13 cellular contexts compared by ENCODE assay signal in genomic region chr12:3054993-3055711, GRCh38. TPM values are rescaled to one million over a fixed set of nuclear protein-coding genes. Genes with fewer than 3 reads are reported as not detected.
A peak's percentile ranks its signal among the peaks of the same experiment; 100 is the strongest.
DNase-seq lines count a peak whose midpoint lies in the region; ATAC-seq, FAIRE-seq and TF ChIP-seq lines count a peak whose summit lies in the region.
"Had no signal": no experiment of that assay in that cellular context is flagged by ENCODE, and none has a peak within 500 bp of the region (broad histone marks: within the 10 kb centered on the region; RNA-seq: fewer than 3 reads in every experiment).

No MANE protein-coding gene starts in this region.

- 72 to 82% methylated on average over 12 of the region's 12 CpGs for WGBS in mesodermal cell (ENCODE audit: insufficient coverage in 2 of 2), 2 experiments
- WGBS in testis, 2 donors: 51 to 63% methylated on average over 12 of the region's 12 CpGs
- 83 to 84% methylated on average over 11 to 12 of the region's 12 CpGs for WGBS in endodermal cell (ENCODE audit: insufficient coverage in 1 of 2, insufficient read length in 1 of 2), 2 experiments

- peaks cover 12 to 30% of the 10 kb centered on the region in 2 donors for H3K27me3 Mint-ChIP-seq in stimulated activated naive B cell treated with anti-CD40 and anti-IgM and Interleukin-4, amounts not matched to agents 10 μg/mL and 1 μg/mL and 100 μg/mL, for 72 hours
- H3K27me3 Mint-ChIP-seq in endodermal cell (ENCODE audit: insufficient read depth): peaks cover 8% of the 10 kb centered on the region

- H3K27me3 ChIP-seq in testis (no peaks in the 10 kb centered on the region), endodermal cell (ENCODE audit: control insufficient read depth, insufficient read depth, low read length, poor library complexity, severe bottlenecking) (no peaks in the 10 kb centered on the region)
- H3K27me3 ChIP-seq: body of pancreas had no signal

- H3K9me3 Mint-ChIP-seq in stimulated activated naive B cell treated with anti-CD40 and anti-IgM and Interleukin-4, amounts not matched to agents 10 μg/mL and 1 μg/mL and 100 μg/mL, for 72 hours: no peaks in the 10 kb centered on the region
- peaks cover 4% of the 10 kb centered on the region for H3K9me3 Mint-ChIP-seq in endodermal cell

- no peak for ATAC-seq in stimulated activated naive B cell treated with anti-CD40 and anti-IgM and Interleukin-4, amounts not matched to agents 10 μg/mL and 1 μg/mL and 100 μg/mL, for 72 hours (replicated peaks)
- ATAC-seq: body of pancreas had no signal

- H3K4me3 Mint-ChIP-seq in stimulated activated naive B cell treated with anti-CD40 and anti-IgM and Interleukin-4, amounts not matched to agents 10 μg/mL and 1 μg/mL and 100 μg/mL, for 72 hours: no peak overlapping the region
- no peak overlapping the region for H3K4me3 Mint-ChIP-seq in endodermal cell

- intact Hi-C loops in testis (cut with DNase I; ENCODE audit: low total_unique reads): no loop called here

- H3K36me3 ChIP-seq in mesodermal cell (ENCODE audit: control insufficient read depth, insufficient read depth, low read length) (no peaks in the 10 kb centered on the region), testis (ENCODE audit: low read depth, missing control alignments) (no peaks in the 10 kb centered on the region), endodermal cell (ENCODE audit: control insufficient read depth, insufficient read depth, low read length) (no peaks in the 10 kb centered on the region)

- DNase-seq in NCI-H82 (lab: John Stamatoyannopoulos, UW) (peak; percentile 61), testis (peak; percentile 47), endodermal cell (no peak), iPS-NIHi11 (ENCODE audit: low spot score) (no peak)
- no peak for DNase-seq in stimulated activated naive B cell treated with anti-CD40 and anti-IgM and Interleukin-4, amounts not matched to agents 10 μg/mL and 1 μg/mL and 100 μg/mL, for 72 hours
- DNase-seq in stimulated activated CD4-positive, alpha-beta T cell treated with anti-CD3 and anti-CD28 coated beads, Interleukin-15, amount 100 ng/mL, for 24 hours: no peak
- DNase-seq: body of pancreas, NCI-H2081 treated with DMSO at 0.1 percent for 48 hours, occipital lobe, T-helper 1 cell had no signal

- H3K9ac ChIP-seq in endodermal cell (ENCODE audit: extremely low read depth, low read length, poor library complexity, severe bottlenecking): no peak overlapping the region

- TF ChIP-seq CTCF in testis (IDR thresholded peaks at IDR 0.05) (no peak), endodermal cell (conservative IDR thresholded peaks at IDR 0.05) (no peak)

- peak; percentile 88 for FAIRE-seq in endometrium (lab: Jason Lieb, UNC)
- FAIRE-seq: GM19239 had no signal

- H3K4me1 ChIP-seq in mesodermal cell (ENCODE audit: control insufficient read depth, insufficient read depth, low read length, poor library complexity, severe bottlenecking): peaks cover 8% of the 10 kb centered on the region
- H3K4me1 ChIP-seq in testis: peaks cover 3% of the 10 kb centered on the region
- H3K4me1 ChIP-seq in endodermal cell (ENCODE audit: control insufficient read depth, insufficient read depth, low read length): no peaks in the 10 kb centered on the region
- H3K4me1 ChIP-seq: body of pancreas had no signal

- H3K27ac Mint-ChIP-seq in stimulated activated naive B cell treated with anti-CD40 and anti-IgM and Interleukin-4, amounts not matched to agents 10 μg/mL and 1 μg/mL and 100 μg/mL, for 72 hours: no peak overlapping the region
- H3K27ac Mint-ChIP-seq in endodermal cell: no peak overlapping the region

- H3K36me3 Mint-ChIP-seq in stimulated activated naive B cell treated with anti-CD40 and anti-IgM and Interleukin-4, amounts not matched to agents 10 μg/mL and 1 μg/mL and 100 μg/mL, for 72 hours: no peaks in the 10 kb centered on the region
- H3K36me3 Mint-ChIP-seq in endodermal cell (ENCODE audit: low read depth): no peaks in the 10 kb centered on the region

- H3K27ac ChIP-seq in mesodermal cell (ENCODE audit: low read depth, low read length, severe bottlenecking) (peak overlapping the region; percentile 75), testis (no peak overlapping the region), endodermal cell (ENCODE audit: low read depth, low read length) (no peak overlapping the region)
- H3K27ac ChIP-seq: body of pancreas had no signal

- peaks cover 4 to 14% of the 10 kb centered on the region in 2 donors for H3K4me1 Mint-ChIP-seq in stimulated activated naive B cell treated with anti-CD40 and anti-IgM and Interleukin-4, amounts not matched to agents 10 μg/mL and 1 μg/mL and 100 μg/mL, for 72 hours
- peaks cover 6% of the 10 kb centered on the region for H3K4me1 Mint-ChIP-seq in endodermal cell

- H3K9me3 ChIP-seq in mesodermal cell (ENCODE audit: control insufficient read depth, low read length) (no peaks in the 10 kb centered on the region), testis (no peaks in the 10 kb centered on the region), endodermal cell (ENCODE audit: control insufficient read depth, low read length) (no peaks in the 10 kb centered on the region)
- H3K9me3 ChIP-seq: body of pancreas had no signal

- no peak for TF ChIP-seq POLR2A in testis (IDR thresholded peaks at IDR 0.05)

- no peak overlapping the region for H3K4me3 ChIP-seq in mesodermal cell (ENCODE audit: extremely low read depth, insufficient read depth, low read length, poor library complexity, severe bottlenecking)
- no peak overlapping the region for H3K4me3 ChIP-seq in testis
- H3K4me3 ChIP-seq in endodermal cell (ENCODE audit: low read length): no peak overlapping the region
- H3K4me3 ChIP-seq: body of pancreas had no signal

RNA-seq across cellular contexts. Expression of gene TSPAN9, which starts 22.0 kb away (rescaled TPM):
- 40.8 TPM for polyA plus RNA-seq in mesodermal cell (2013, experiment 1 of 2)
- 33.7 TPM for polyA plus RNA-seq in mesodermal cell (2013, experiment 2 of 2)
- total RNA-seq in testis: 10 to 100 TPM; 19.8 to 23.5 TPM
- polyA plus RNA-seq in testis (ENCODE audit: insufficient read depth, low read depth, low replicate concordance): 14.2 TPM
- 10 to 100 TPM; 31.9 to 80.8 TPM for total RNA-seq in endodermal cell
- 18.8 TPM for polyA plus RNA-seq in endodermal cell (2013, experiment 1 of 2)
- 19.0 TPM for polyA plus RNA-seq in endodermal cell (2013, experiment 2 of 2)

Comparison
In these comparisons a context has a peak if more than half of its experiments do, and no peak if none do; other contexts are left out.
1. DNase-seq: peak in NCI-H82 (single experiment) and testis (single experiment); none in stimulated activated naive B cell treated with anti-CD40 and anti-IgM and Interleukin-4, amounts not matched to agents 10 μg/mL and 1 μg/mL and 100 μg/mL, for 72 hours (single experiment), stimulated activated CD4-positive, alpha-beta T cell treated with anti-CD3 and anti-CD28 coated beads, Interleukin-15, amount 100 ng/mL, for 24 hours (single experiment), endodermal cell (single experiment) and iPS-NIHi11 (single experiment).